Comparison of ENCODE assay signal across 3 cellular contexts in the genomic region with DNA sequence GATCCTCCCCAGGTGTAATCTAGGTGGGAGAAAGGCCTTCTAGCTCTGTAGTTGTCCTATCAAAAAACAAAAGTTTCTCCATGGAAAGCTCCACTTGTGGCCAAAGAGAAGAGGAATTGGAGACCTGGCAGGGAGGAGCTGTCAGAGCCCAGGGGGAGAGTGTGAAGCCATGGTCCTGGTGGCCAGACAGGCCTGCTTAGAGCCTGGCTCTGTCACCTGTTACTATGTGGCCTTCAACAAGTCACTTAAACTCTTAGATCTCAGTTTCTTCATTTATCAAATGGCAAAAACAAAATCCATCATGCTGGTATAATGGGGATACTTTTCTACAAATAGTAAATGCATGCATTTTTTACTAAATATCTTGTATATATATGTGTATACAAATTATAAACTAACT.
TF ChIP-seq lines count a peak whose summit lies in the region.

No MANE protein-coding gene starts in this region.

TF ChIP-seq in HepG2, 621 proteins besides CTCF, POLR2A, EP300 and RAD21:
- TF ChIP-seq ZNF432 (CRISPR knock-in tag; IDR thresholded peaks at IDR 0.05; ENCODE audit: borderline replicate concordance), result no peak
- peak; percentile 95 for TF ChIP-seq RFX5 (IDR thresholded peaks at IDR 0.05; ENCODE audit: low read depth, low read length)
- TF ChIP-seq JUND (CRISPR knock-in tag; IDR thresholded peaks at IDR 0.05), result no peak
- TF ChIP-seq CEBPZ (IDR thresholded peaks at IDR 0.05; ENCODE audit: low read length), result no peak
- no peak for TF ChIP-seq ZNF264 (CRISPR knock-in tag; IDR thresholded peaks at IDR 0.05)
- TF ChIP-seq, protein P1, sequence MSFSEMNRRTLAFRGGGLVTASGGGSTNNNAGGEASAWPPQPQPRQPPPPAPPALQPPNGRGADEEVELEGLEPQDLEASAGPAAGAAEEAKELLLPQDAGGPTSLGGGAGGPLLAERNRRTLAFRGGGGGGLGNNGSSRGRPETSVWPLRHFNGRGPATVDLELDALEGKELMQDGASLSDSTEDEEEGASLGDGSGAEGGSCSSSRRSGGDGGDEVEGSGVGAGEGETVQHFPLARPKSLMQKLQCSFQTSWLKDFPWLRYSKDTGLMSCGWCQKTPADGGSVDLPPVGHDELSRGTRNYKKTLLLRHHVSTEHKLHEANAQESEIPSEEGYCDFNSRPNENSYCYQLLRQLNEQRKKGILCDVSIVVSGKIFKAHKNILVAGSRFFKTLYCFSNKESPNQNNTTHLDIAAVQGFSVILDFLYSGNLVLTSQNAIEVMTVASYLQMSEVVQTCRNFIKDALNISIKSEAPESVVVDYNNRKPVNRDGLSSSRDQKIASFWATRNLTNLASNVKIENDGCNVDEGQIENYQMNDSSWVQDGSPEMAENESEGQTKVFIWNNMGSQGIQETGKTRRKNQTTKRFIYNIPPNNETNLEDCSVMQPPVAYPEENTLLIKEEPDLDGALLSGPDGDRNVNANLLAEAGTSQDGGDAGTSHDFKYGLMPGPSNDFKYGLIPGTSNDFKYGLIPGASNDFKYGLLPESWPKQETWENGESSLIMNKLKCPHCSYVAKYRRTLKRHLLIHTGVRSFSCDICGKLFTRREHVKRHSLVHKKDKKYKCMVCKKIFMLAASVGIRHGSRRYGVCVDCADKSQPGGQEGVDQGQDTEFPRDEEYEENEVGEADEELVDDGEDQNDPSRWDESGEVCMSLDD (CRISPR knock-in tag; IDR thresholded peaks at IDR 0.05; ENCODE audit: borderline replicate concordance), result no peak
- no peak for TF ChIP-seq ZNF10 (CRISPR knock-in tag; IDR thresholded peaks at IDR 0.05; ENCODE audit: borderline replicate concordance, low read depth)
- no peak for TF ChIP-seq ZNF660 (CRISPR knock-in tag; IDR thresholded peaks at IDR 0.05; ENCODE audit: borderline replicate concordance, low read depth)
TF ChIP-seq in HepG2: peak in this region for 1.

TF ChIP-seq in GM12878, 131 proteins besides CTCF, POLR2A, EP300 and RAD21:
- TF ChIP-seq RFX5 (IDR thresholded peaks at IDR 0.05; ENCODE audit: low read depth, low read length) (peak; percentile 86), SREBF2 (IDR thresholded peaks at IDR 0.05; ENCODE audit: low read length) (no peak), BCLAF1 (IDR thresholded peaks at IDR 0.05) (no peak), E2F8 (IDR thresholded peaks at IDR 0.05; ENCODE audit: low read depth, partially characterized antibody) (no peak), NFXL1 (IDR thresholded peaks at IDR 0.05; ENCODE audit: borderline replicate concordance) (no peak)
- TF ChIP-seq, protein P2, sequence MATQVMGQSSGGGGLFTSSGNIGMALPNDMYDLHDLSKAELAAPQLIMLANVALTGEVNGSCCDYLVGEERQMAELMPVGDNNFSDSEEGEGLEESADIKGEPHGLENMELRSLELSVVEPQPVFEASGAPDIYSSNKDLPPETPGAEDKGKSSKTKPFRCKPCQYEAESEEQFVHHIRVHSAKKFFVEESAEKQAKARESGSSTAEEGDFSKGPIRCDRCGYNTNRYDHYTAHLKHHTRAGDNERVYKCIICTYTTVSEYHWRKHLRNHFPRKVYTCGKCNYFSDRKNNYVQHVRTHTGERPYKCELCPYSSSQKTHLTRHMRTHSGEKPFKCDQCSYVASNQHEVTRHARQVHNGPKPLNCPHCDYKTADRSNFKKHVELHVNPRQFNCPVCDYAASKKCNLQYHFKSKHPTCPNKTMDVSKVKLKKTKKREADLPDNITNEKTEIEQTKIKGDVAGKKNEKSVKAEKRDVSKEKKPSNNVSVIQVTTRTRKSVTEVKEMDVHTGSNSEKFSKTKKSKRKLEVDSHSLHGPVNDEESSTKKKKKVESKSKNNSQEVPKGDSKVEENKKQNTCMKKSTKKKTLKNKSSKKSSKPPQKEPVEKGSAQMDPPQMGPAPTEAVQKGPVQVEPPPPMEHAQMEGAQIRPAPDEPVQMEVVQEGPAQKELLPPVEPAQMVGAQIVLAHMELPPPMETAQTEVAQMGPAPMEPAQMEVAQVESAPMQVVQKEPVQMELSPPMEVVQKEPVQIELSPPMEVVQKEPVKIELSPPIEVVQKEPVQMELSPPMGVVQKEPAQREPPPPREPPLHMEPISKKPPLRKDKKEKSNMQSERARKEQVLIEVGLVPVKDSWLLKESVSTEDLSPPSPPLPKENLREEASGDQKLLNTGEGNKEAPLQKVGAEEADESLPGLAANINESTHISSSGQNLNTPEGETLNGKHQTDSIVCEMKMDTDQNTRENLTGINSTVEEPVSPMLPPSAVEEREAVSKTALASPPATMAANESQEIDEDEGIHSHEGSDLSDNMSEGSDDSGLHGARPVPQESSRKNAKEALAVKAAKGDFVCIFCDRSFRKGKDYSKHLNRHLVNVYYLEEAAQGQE (IDR thresholded peaks at IDR 0.05; ENCODE audit: low read depth, low read length), result no peak

TF ChIP-seq in HEK293T, 16 proteins besides CTCF, POLR2A, EP300 and RAD21:
- no peak for TF ChIP-seq L3MBTL2 (conservative IDR thresholded peaks at IDR 0.05)
